In the genomic region with DNA sequence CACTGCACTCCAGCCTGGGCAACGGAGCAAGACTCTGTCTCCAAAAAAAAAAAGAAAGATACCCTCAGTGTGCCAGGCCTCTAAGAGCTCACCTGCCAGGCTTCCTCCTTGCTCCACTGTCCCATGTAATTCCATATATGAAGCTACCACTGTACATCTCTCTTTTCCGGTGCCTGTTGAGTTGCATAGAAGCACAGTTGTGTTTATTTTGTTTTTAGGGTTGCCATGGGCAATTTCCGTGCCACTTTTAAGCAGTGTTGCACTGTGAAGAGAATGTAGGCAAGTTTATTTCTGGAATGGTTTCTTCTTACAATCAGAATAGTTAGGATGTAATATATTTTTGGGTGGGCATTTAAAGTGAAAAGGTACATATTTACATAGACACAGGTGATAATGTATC, we compare ENCODE assay signal across 2 cellular contexts.
TF ChIP-seq lines count a peak whose summit lies in the region.

No MANE protein-coding gene starts in this region.

TF ChIP-seq in SK-N-SH treated with all-trans-retinoic acid at 6 μM for 48 hours, 23 proteins besides CTCF, POLR2A, EP300 and RAD21 (continued from another document):
- no peak for TF ChIP-seq CSRNP3 (CRISPR knock-in tag; IDR thresholded peaks at IDR 0.05)
- no peak for TF ChIP-seq TSHZ2 (CRISPR knock-in tag; IDR thresholded peaks at IDR 0.05)
- no peak for TF ChIP-seq GLIS3 (CRISPR knock-in tag; IDR thresholded peaks at IDR 0.05)
- TF ChIP-seq ARNTL (CRISPR knock-in tag; IDR thresholded peaks at IDR 0.05; ENCODE audit: borderline replicate concordance, low read depth) = no peak
- TF ChIP-seq RARB (CRISPR knock-in tag; IDR thresholded peaks at IDR 0.05) = no peak
- TF ChIP-seq ZFP30 (CRISPR knock-in tag; IDR thresholded peaks at IDR 0.05) = no peak

TF ChIP-seq in SK-N-SH, 30 proteins besides CTCF, POLR2A, EP300 and RAD21:
- TF ChIP-seq, protein P1, sequence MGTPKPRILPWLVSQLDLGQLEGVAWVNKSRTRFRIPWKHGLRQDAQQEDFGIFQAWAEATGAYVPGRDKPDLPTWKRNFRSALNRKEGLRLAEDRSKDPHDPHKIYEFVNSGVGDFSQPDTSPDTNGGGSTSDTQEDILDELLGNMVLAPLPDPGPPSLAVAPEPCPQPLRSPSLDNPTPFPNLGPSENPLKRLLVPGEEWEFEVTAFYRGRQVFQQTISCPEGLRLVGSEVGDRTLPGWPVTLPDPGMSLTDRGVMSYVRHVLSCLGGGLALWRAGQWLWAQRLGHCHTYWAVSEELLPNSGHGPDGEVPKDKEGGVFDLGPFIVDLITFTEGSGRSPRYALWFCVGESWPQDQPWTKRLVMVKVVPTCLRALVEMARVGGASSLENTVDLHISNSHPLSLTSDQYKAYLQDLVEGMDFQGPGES (IDR thresholded peaks at IDR 0.05; ENCODE audit: low read depth, low read length) = no peak
- no peak for TF ChIP-seq REST (IDR thresholded peaks at IDR 0.05; ENCODE audit: low read depth, low read length)
- TF ChIP-seq TEAD4 (IDR thresholded peaks at IDR 0.05; ENCODE audit: borderline replicate concordance, insufficient read depth) = no peak
- TF ChIP-seq, protein P2, sequence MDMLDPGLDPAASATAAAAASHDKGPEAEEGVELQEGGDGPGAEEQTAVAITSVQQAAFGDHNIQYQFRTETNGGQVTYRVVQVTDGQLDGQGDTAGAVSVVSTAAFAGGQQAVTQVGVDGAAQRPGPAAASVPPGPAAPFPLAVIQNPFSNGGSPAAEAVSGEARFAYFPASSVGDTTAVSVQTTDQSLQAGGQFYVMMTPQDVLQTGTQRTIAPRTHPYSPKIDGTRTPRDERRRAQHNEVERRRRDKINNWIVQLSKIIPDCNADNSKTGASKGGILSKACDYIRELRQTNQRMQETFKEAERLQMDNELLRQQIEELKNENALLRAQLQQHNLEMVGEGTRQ (IDR thresholded peaks at IDR 0.05; ENCODE audit: borderline replicate concordance, low read depth, low read length) = no peak
- TF ChIP-seq POLR2AphosphoS5 (IDR thresholded peaks at IDR 0.05; ENCODE audit: low read depth, low read length) = no peak
- TF ChIP-seq RXRA (IDR thresholded peaks at IDR 0.05; ENCODE audit: borderline replicate concordance, low read depth) = no peak
- no peak for TF ChIP-seq ELF1 (IDR thresholded peaks at IDR 0.05)
- TF ChIP-seq SMC3 (IDR thresholded peaks at IDR 0.05; ENCODE audit: low read depth, low read length) = no peak
- TF ChIP-seq, protein P3, sequence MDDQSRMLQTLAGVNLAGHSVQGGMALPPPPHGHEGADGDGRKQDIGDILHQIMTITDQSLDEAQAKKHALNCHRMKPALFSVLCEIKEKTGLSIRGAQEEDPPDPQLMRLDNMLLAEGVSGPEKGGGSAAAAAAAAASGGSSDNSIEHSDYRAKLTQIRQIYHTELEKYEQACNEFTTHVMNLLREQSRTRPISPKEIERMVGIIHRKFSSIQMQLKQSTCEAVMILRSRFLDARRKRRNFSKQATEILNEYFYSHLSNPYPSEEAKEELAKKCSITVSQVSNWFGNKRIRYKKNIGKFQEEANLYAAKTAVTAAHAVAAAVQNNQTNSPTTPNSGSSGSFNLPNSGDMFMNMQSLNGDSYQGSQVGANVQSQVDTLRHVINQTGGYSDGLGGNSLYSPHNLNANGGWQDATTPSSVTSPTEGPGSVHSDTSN (IDR thresholded peaks at IDR 0.05) = no peak
- TF ChIP-seq EZH2phosphoT487 (IDR thresholded peaks at IDR 0.05; ENCODE audit: borderline replicate concordance, low read depth) = no peak
- TF ChIP-seq FOXJ3 (CRISPR knock-in tag; IDR thresholded peaks at IDR 0.05) = no peak
- no peak for TF ChIP-seq FOXM1 (IDR thresholded peaks at IDR 0.05; ENCODE audit: low read depth)
- no peak for TF ChIP-seq RFX5 (IDR thresholded peaks at IDR 0.05; ENCODE audit: low read length)
- TF ChIP-seq, protein P4, sequence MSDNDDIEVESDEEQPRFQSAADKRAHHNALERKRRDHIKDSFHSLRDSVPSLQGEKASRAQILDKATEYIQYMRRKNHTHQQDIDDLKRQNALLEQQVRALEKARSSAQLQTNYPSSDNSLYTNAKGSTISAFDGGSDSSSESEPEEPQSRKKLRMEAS (IDR thresholded peaks at IDR 0.05; ENCODE audit: low read depth) = no peak
- TF ChIP-seq MEF2A (IDR thresholded peaks at IDR 0.05; ENCODE audit: borderline replicate concordance, low read depth) = no peak
- no peak for TF ChIP-seq GABPA (IDR thresholded peaks at IDR 0.05; ENCODE audit: low read depth)
- TF ChIP-seq USF1 (IDR thresholded peaks at IDR 0.05; ENCODE audit: borderline replicate concordance, low read depth) = no peak
- TF ChIP-seq, protein P5, sequence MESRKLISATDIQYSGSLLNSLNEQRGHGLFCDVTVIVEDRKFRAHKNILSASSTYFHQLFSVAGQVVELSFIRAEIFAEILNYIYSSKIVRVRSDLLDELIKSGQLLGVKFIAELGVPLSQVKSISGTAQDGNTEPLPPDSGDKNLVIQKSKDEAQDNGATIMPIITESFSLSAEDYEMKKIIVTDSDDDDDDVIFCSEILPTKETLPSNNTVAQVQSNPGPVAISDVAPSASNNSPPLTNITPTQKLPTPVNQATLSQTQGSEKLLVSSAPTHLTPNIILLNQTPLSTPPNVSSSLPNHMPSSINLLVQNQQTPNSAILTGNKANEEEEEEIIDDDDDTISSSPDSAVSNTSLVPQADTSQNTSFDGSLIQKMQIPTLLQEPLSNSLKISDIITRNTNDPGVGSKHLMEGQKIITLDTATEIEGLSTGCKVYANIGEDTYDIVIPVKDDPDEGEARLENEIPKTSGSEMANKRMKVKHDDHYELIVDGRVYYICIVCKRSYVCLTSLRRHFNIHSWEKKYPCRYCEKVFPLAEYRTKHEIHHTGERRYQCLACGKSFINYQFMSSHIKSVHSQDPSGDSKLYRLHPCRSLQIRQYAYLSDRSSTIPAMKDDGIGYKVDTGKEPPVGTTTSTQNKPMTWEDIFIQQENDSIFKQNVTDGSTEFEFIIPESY (IDR thresholded peaks at IDR 0.05; ENCODE audit: borderline replicate concordance, low read depth) = no peak
